12 cellular contexts compared by ENCODE assay signal in genomic region chr15:96342611-96343528, GRCh38. TPM values are rescaled to one million over a fixed set of nuclear protein-coding genes. Genes with fewer than 3 reads are reported as not detected.
DNase-seq lines count a peak whose midpoint lies in the region; ATAC-seq, FAIRE-seq and TF ChIP-seq lines count a peak whose summit lies in the region.
"Had no signal": no experiment of that assay in that cellular context is flagged by ENCODE, and none has a peak within 500 bp of the region (broad histone marks: within the 10 kb centered on the region; RNA-seq: fewer than 3 reads in every experiment).

No MANE protein-coding gene starts in this region.

- H3K4me1 ChIP-seq in heart left ventricle (peaks cover 0 to 57% (median 18%) of the 10 kb centered on the region in 12 donors), pancreas (peaks cover 0 to 4% (median 0%) of the 10 kb centered on the region in 3 donors), vagina (peaks cover 33% of the 10 kb centered on the region)

- TF ChIP-seq CTCF in heart left ventricle (IDR thresholded peaks at IDR 0.05), result no peak
- TF ChIP-seq CTCF in fibroblast of pulmonary artery (IDR thresholded peaks at IDR 0.05; ENCODE audit: low read length, missing control alignments), result no peak
- TF ChIP-seq CTCF in pancreas (IDR thresholded peaks at IDR 0.05), result no peak
- no peak for TF ChIP-seq CTCF in vagina (IDR thresholded peaks at IDR 0.05)

- H3K9me3 ChIP-seq in heart left ventricle (no peaks in the 10 kb centered on the region), pancreas (no peaks in the 10 kb centered on the region), vagina (no peaks in the 10 kb centered on the region)

- 31 to 43% (median 39%) methylated on average over 31 of the region's 31 CpGs for WGBS in heart left ventricle, 4 donors
- 70 to 72% methylated on average over 31 of the region's 31 CpGs for WGBS in pancreas, 2 donors

- ATAC-seq in heart left ventricle, result no peak
- no peak for ATAC-seq in left cardiac atrium
- no peak for ATAC-seq in pancreas
- ATAC-seq in GM21423 (IDR thresholded peaks at IDR 0.05; ENCODE audit: unreplicated experiment), result no peak
- ATAC-seq in GM18511 (IDR thresholded peaks at IDR 0.05; ENCODE audit: unreplicated experiment), result no peak

- H3K36me3 ChIP-seq in heart left ventricle (peaks cover 0 to 5% (median 0%) of the 10 kb centered on the region in 9 donors), pancreas (no peaks in the 10 kb centered on the region), vagina (no peaks in the 10 kb centered on the region)

- peak overlapping the region; percentile 85 to 96 (median 92) for H3K27ac ChIP-seq in heart left ventricle
- H3K27ac ChIP-seq in pancreas, result peak overlapping the region; percentile 13 to 95 (median 52)
- H3K27ac ChIP-seq in vagina, result peak overlapping the region; percentile 99

- H3K27me3 ChIP-seq in heart left ventricle, result peaks cover 0 to 88% (median 11%) of the 10 kb centered on the region in 9 donors
- no peaks in the 10 kb centered on the region for H3K27me3 ChIP-seq in pancreas
- no peaks in the 10 kb centered on the region for H3K27me3 ChIP-seq in vagina

- TF ChIP-seq POLR2A in heart left ventricle (IDR thresholded peaks at IDR 0.05) (no peak), vagina (IDR thresholded peaks at IDR 0.05) (no peak)

- intact Hi-C loops in heart left ventricle (cut with DNase I) (loop anchor here in 7 of 10 donors (5.0 to 10.0 kb wide), 4 partner anchors 738 to 1668 kb away; no protein-coding TSS in a partner anchor), left cardiac atrium (cut with DNase I) (loop anchor here in 1 of 2 donors (10.0 kb wide), 1 partner anchor 1318 kb away; no protein-coding TSS in a partner anchor), pancreas (cut with DNase I) (loop anchor here in 1 of 3 donors (10.0 kb wide), 1 partner anchor 1078 kb away; no protein-coding TSS in a partner anchor), vagina (cut with DNase I) (loop anchor here (5.0 kb wide), 3 partner anchors 736 to 1671 kb away; no protein-coding TSS in a partner anchor)

- DNase-seq in heart left ventricle (no peak), left cardiac atrium (no peak), fibroblast of pulmonary artery (ENCODE audit: low read depth) (peak; percentile 50), pancreas (no peak), vagina (ENCODE audit: extremely low spot score in 2 of 2) (peak in 1 of 2 donors; percentile 80), HuH-7 (ENCODE audit: low spot score) (no peak)
- DNase-seq: cortex of kidney; NCI-H1105 treated with DMSO at 0.1 percent for 48 hours; stimulated activated CD4-positive, alpha-beta T cell treated with anti-CD3 and anti-CD28 coated beads, Interleukin-1b, Interleukin-23, amount 100 ng/mL, for 48 hours had no signal

- H3K4me3 ChIP-seq in heart left ventricle (peak overlapping the region; percentile 13 to 91 (median 69)), fibroblast of pulmonary artery (replicated peaks; ENCODE audit: low read depth, low read length) (peak overlapping the region; percentile 68), pancreas (peak overlapping the region in 1 of 4 donors; percentile 12), vagina (peak overlapping the region; percentile 67 to 85)

- no peak for FAIRE-seq in pancreas (lab: Jason Lieb, UNC)

RNA-seq across cellular contexts. Expression of gene NR2F2, which starts 12.4 kb away (rescaled TPM):
- total RNA-seq in heart left ventricle (10 to 100 TPM; 11.9 to 22.4 (median 16.5) TPM), left cardiac atrium (10 to 100 TPM; 41.2 to 43.5 TPM), pancreas (10 to 100 TPM in 4 of 6 donors, 1 to 10 TPM in 2; 8.3 to 25.6 (median 14.0) TPM), vagina (39.8 TPM)
- polyA plus RNA-seq in heart left ventricle (10 to 100 TPM; 11.8 to 16.1 TPM), pancreas (10 to 100 TPM in 1 of 2 donors, 1 to 10 TPM in 1; 7.0 to 16.2 TPM)
- total RNA-seq: activated CD8-positive, alpha-beta memory T cell treated with anti-CD3 and anti-CD28 coated beads for 36 hours had no signal
